Comparison of ENCODE assay signal across 22 cellular contexts in genomic region chr3:170727754-170728153, GRCh38.
DNase-seq lines count a peak whose midpoint lies in the region; ATAC-seq, FAIRE-seq and TF ChIP-seq lines count a peak whose summit lies in the region.
"Had no signal": no experiment of that assay in that cellular context is flagged by ENCODE, and none has a peak within 500 bp of the region (broad histone marks: within the 10 kb centered on the region; RNA-seq: fewer than 3 reads in every experiment).

No MANE protein-coding gene starts in this region.

- peak overlapping the region; percentile 10 for H3K9ac ChIP-seq in endothelial cell of umbilical vein (replicated peaks; ENCODE audit: extremely low read depth, insufficient read depth, low read length)
- H3K9ac ChIP-seq in trophoblast cell (ENCODE audit: low read length) = no peak overlapping the region
- H3K9ac ChIP-seq: BLaER1 treated with 17β-estradiol and CSF1 and Interleukin-3, amounts not matched to agents 10 nM and 100 nM had no signal

- H3K14ac ChIP-seq in trophoblast cell (ENCODE audit: low read length) = no peak overlapping the region

- H3K18ac ChIP-seq in trophoblast cell (ENCODE audit: low read length) = no peak overlapping the region

- no peak overlapping the region for H3K4me3 ChIP-seq in AG04450 (ENCODE audit: low read depth, low read length)
- H3K4me3 ChIP-seq in RWPE2 (ENCODE audit: severe bottlenecking) = no peak overlapping the region
- H3K4me3 ChIP-seq in endothelial cell of umbilical vein (replicated peaks in 1 of 3; ENCODE audit: insufficient read depth in 1 of 3, low read depth in 1 of 3, low read length in 3 of 3) = no peak overlapping the region
- no peak overlapping the region for H3K4me3 ChIP-seq in trophoblast cell (ENCODE audit: low read depth, low read length)
- H3K4me3 ChIP-seq: BLaER1 treated with 17β-estradiol and CSF1 and Interleukin-3, amounts not matched to agents 10 nM and 100 nM had no signal

- no TSS peak for BruUV-seq in endothelial cell of umbilical vein (replicated peaks; lab: Mats Ljungman, UMichigan)

- no peak overlapping the region for H3K4ac ChIP-seq in trophoblast cell (ENCODE audit: low read depth, low read length)

- H4K8ac ChIP-seq in trophoblast cell (ENCODE audit: low read depth, low read length) = no peak overlapping the region

- no peak overlapping the region for H3K4me2 ChIP-seq in endothelial cell of umbilical vein (ENCODE audit: insufficient read depth, low read length)
- no peak overlapping the region for H3K4me2 ChIP-seq in trophoblast cell (ENCODE audit: low read length)

- no peak overlapping the region for H4K91ac ChIP-seq in trophoblast cell (ENCODE audit: low read depth, low read length)

- H2BK120ac ChIP-seq in trophoblast cell (ENCODE audit: insufficient read depth, low read length, poor library complexity) = no peak overlapping the region

- H3K4me1 ChIP-seq in RWPE2 (ENCODE audit: insufficient read depth, poor library complexity, severe bottlenecking) (peaks cover 23% of the 10 kb centered on the region), endothelial cell of umbilical vein (ENCODE audit: control insufficient read depth, extremely low read depth, insufficient read depth, low read length) (peaks cover 22% of the 10 kb centered on the region), trophoblast cell (ENCODE audit: control insufficient read depth in 1 of 2, insufficient read depth in 2 of 2, low read length in 2 of 2) (peaks cover 9 to 11% of the 10 kb centered on the region in 2 experiments)

- TF ChIP-seq CTCF in AG04450 (IDR thresholded peaks at IDR 0.05; ENCODE audit: low read depth, low read length) = no peak
- no peak for TF ChIP-seq CTCF in RWPE2 (IDR thresholded peaks at IDR 0.05; ENCODE audit: poor library complexity, severe bottlenecking)
- TF ChIP-seq CTCF in endothelial cell of umbilical vein (IDR thresholded peaks at IDR 0.05; ENCODE audit: extremely low read depth in 1 of 2, insufficient read depth in 1 of 2, low read depth in 1 of 2, low read length in 2 of 2) = no peak

- H3K9me3 ChIP-seq in AG04450 (ENCODE audit: control insufficient read depth, insufficient read depth, low read length) (no peaks in the 10 kb centered on the region), RWPE2 (ENCODE audit: severe bottlenecking) (no peaks in the 10 kb centered on the region), endothelial cell of umbilical vein (replicated peaks; ENCODE audit: control insufficient read depth, insufficient read depth, low read length) (no peaks in the 10 kb centered on the region), trophoblast cell (ENCODE audit: insufficient read depth, low read depth, low read length) (no peaks in the 10 kb centered on the region)
- H3K9me3 ChIP-seq: BLaER1 treated with 17β-estradiol and CSF1 and Interleukin-3, amounts not matched to agents 10 nM and 100 nM; Caco-2; neutrophil had no signal

- H4K20me1 ChIP-seq in endothelial cell of umbilical vein (replicated peaks; ENCODE audit: control insufficient read depth, extremely low read depth, insufficient read depth, low read length) = no peaks in the 10 kb centered on the region
- H4K20me1 ChIP-seq: BLaER1 treated with 17β-estradiol and CSF1 and Interleukin-3, amounts not matched to agents 10 nM and 100 nM had no signal

- DNase-seq in AG04450 (ENCODE audit: low read depth, low spot score) (no peak), RWPE2 (ENCODE audit: low spot score) (no peak), endothelial cell of umbilical vein (ENCODE audit: low read depth, low spot score) (no peak), trophoblast cell (peak in 1 of 2 donors; percentile 22), NAMALWA (ENCODE audit: low spot score) (no peak), NCI-H1048 (lab: John Stamatoyannopoulos, UW) (no peak)
- DNase-seq: activated CD4-positive, alpha-beta T cell treated with anti-CD3 and anti-CD28 coated beads, Interleukin-2, amount 50 U/mL, for 48 hours; activated CD4-positive, CD25-positive, alpha-beta regulatory T cell; activated naive CD4-positive, alpha-beta T cell treated with Interleukin-2 at 50 U/mL for 16 hours; Caco-2; effector CD8-positive, alpha-beta T cell; NCI-H1105 treated with DMSO at 0.1 percent for 48 hours; NCI-H1930; NCI-H524 treated with DMSO at 0.1 percent for 48 hours; NK-92 treated with Interleukin-12 subunit alpha and Interleukin-12 subunit beta, amount 100 ng/mL, for 24 hours; T-helper 1 cell had no signal

- intact Hi-C loops in endothelial cell of umbilical vein (cut with micrococcal nuclease) = loop anchor here (2.0 kb wide), 1 partner anchor 75 kb away; no protein-coding TSS in a partner anchor

- H3K27ac ChIP-seq in AG04450 (ENCODE audit: low read depth, low read length) = peak overlapping the region; percentile 99
- peak overlapping the region; percentile 98 for H3K27ac ChIP-seq in RWPE2 (ENCODE audit: poor library complexity, severe bottlenecking)
- peak overlapping the region; percentile 89 for H3K27ac ChIP-seq in endothelial cell of umbilical vein (ENCODE audit: insufficient read depth, low read depth, low read length)
- peak overlapping the region; percentile 9 for H3K27ac ChIP-seq in trophoblast cell (ENCODE audit: low read depth, low read length)
- H3K27ac ChIP-seq: BLaER1 treated with 17β-estradiol and CSF1 and Interleukin-3, amounts not matched to agents 10 nM and 100 nM; neutrophil had no signal

- no CpG with 5 or more reads among the region's 3 CpGs for WGBS in trophoblast cell (ENCODE audit: extremely low coverage, insufficient coverage, insufficient read length)

- no peak overlapping the region for H4K12ac ChIP-seq in trophoblast cell (ENCODE audit: low read depth, low read length)

- ATAC-seq in RWPE2 (ENCODE audit: low read depth) = no peak
- no peak for ATAC-seq in HG02763 (IDR thresholded peaks at IDR 0.05; ENCODE audit: unreplicated experiment)

- peak overlapping the region; percentile 62 for H2AFZ ChIP-seq in endothelial cell of umbilical vein (ENCODE audit: low read depth, low read length)
- no peak overlapping the region for H2AFZ ChIP-seq in trophoblast cell (ENCODE audit: insufficient read depth, low read length, poor library complexity)

- H3K79me1 ChIP-seq in trophoblast cell (ENCODE audit: low read length) = no peaks in the 10 kb centered on the region

- H3K79me2 ChIP-seq in endothelial cell of umbilical vein (ENCODE audit: control insufficient read depth, insufficient read depth, low read length) (no peaks in the 10 kb centered on the region), trophoblast cell (ENCODE audit: control insufficient read depth, insufficient read depth, low read length, poor library complexity) (no peaks in the 10 kb centered on the region)

- H3K23ac ChIP-seq in trophoblast cell (ENCODE audit: low read length) = no peak overlapping the region

- H3K27me3 ChIP-seq in AG04450 (ENCODE audit: control insufficient read depth, insufficient read depth, low read length) (no peaks in the 10 kb centered on the region), RWPE2 (ENCODE audit: insufficient read depth, poor library complexity, severe bottlenecking) (no peaks in the 10 kb centered on the region), endothelial cell of umbilical vein (ENCODE audit: control insufficient read depth in 2 of 2, insufficient read depth in 2 of 2, low read length in 2 of 2) (no peaks in the 10 kb centered on the region), trophoblast cell (ENCODE audit: insufficient read depth, low read length) (no peaks in the 10 kb centered on the region)
- H3K27me3 ChIP-seq: BLaER1 treated with 17β-estradiol and CSF1 and Interleukin-3, amounts not matched to agents 10 nM and 100 nM; neutrophil had no signal

- H2BK12ac ChIP-seq in trophoblast cell (ENCODE audit: low read length) = no peak overlapping the region

- H3K9me1 ChIP-seq in endothelial cell of umbilical vein (replicated peaks; ENCODE audit: control insufficient read depth, extremely low read depth, insufficient read depth, low read length) = no peaks in the 10 kb centered on the region

- no peak for FAIRE-seq in endothelial cell of umbilical vein (lab: Jason Lieb, UNC)
- FAIRE-seq: bronchial epithelial cell, frontal cortex, G401.6 had no signal

- CTCF ChIA-PET in AG04450 (lab: Charles Lee) (interaction anchor here (0.7 kb wide), 1 partner anchor 84 kb away, joined by 4 read pairs; no protein-coding TSS in a partner anchor), endothelial cell of umbilical vein (lab: Charles Lee) (interaction anchor here (1.5 to 2.1 kb wide), 2 partner anchors 20 to 84 kb away, joined by 3 to 7 read pairs; no protein-coding TSS in a partner anchor)

- H3K36me3 ChIP-seq in RWPE2 (ENCODE audit: low read depth) (no peaks in the 10 kb centered on the region), endothelial cell of umbilical vein (ENCODE audit: control insufficient read depth in 2 of 2, extremely low read depth in 1 of 2, insufficient read depth in 2 of 2, low read length in 2 of 2) (no peaks in the 10 kb centered on the region), trophoblast cell (ENCODE audit: control insufficient read depth in 1 of 2, insufficient read depth in 2 of 2, low read length in 2 of 2) (no peaks in the 10 kb centered on the region)
- H3K36me3 ChIP-seq: BLaER1 treated with 17β-estradiol and CSF1 and Interleukin-3, amounts not matched to agents 10 nM and 100 nM; neutrophil had no signal

- H2AK5ac ChIP-seq in trophoblast cell (ENCODE audit: low read length) = no peak overlapping the region

- TF ChIP-seq POLR2A in endothelial cell of umbilical vein (IDR thresholded peaks at IDR 0.05; ENCODE audit: low read depth, low read length) = no peak

- POLR2A ChIA-PET in AG04450 (lab: Yijun Ruan, JAX) (interaction anchor here (0.7 kb wide), 1 partner anchor 24 kb away, joined by 3 read pairs; no protein-coding TSS in a partner anchor), endothelial cell of umbilical vein (lab: Charles Lee) (no interaction called here)

- dilution Hi-C loops in endothelial cell of umbilical vein (cut with MboI; ENCODE audit: extremely low pct_ligation_motif_present, low sequenced_read_pairs) = no loop called here

- no peak overlapping the region for H2BK5ac ChIP-seq in trophoblast cell (ENCODE audit: low read depth, low read length, poor library complexity)

TF ChIP-seq in endothelial cell of umbilical vein, 7 proteins besides CTCF, POLR2A, EP300 and RAD21:
- TF ChIP-seq MYC (IDR thresholded peaks at IDR 0.05; ENCODE audit: low read depth, low read length) (no peak), GATA2 (IDR thresholded peaks at IDR 0.05; ENCODE audit: insufficient read depth, insufficient read length, low read depth, low read length) (no peak), JUN (IDR thresholded peaks at IDR 0.05; ENCODE audit: borderline replicate concordance, insufficient read depth, insufficient read length, low read depth) (no peak), POLR2AphosphoS5 (IDR thresholded peaks at IDR 0.05; ENCODE audit: insufficient read depth, low read depth, low read length) (no peak), FOS (IDR thresholded peaks at IDR 0.05; ENCODE audit: borderline replicate concordance, insufficient read depth, low read length) (no peak), EZH2 (IDR thresholded peaks at IDR 0.05; ENCODE audit: borderline replicate concordance, low read depth, low read length, severe bottlenecking) (no peak)
- TF ChIP-seq, protein P1, sequence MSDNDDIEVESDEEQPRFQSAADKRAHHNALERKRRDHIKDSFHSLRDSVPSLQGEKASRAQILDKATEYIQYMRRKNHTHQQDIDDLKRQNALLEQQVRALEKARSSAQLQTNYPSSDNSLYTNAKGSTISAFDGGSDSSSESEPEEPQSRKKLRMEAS (IDR thresholded peaks at IDR 0.05; ENCODE audit: insufficient read depth, insufficient read length) = no peak

Comparison
In these comparisons a context has a peak if more than half of its experiments do, and no peak if none do; other contexts are left out.
1. H3K27ac ChIP-seq: peak in every context shown above with its lines; median percentile 99 in AG04450; 98 in RWPE2; 89 in endothelial cell of umbilical vein; 9 in trophoblast cell.